In genomic region chr2:237978058-237978712, GRCh38 we compare ENCODE assay signal across 12 cellular contexts. TPM values are rescaled to one million over a fixed set of nuclear protein-coding genes. Genes with fewer than 3 reads are reported as not detected.
DNase-seq lines count a peak whose midpoint lies in the region; ATAC-seq and TF ChIP-seq lines count a peak whose summit lies in the region.
"Had no signal": no experiment of that assay in that cellular context is flagged by ENCODE, and none has a peak within 500 bp of the region (broad histone marks: within the 10 kb centered on the region; RNA-seq: fewer than 3 reads in every experiment).

No MANE protein-coding gene starts in this region.

- H3K27me3 ChIP-seq in GM23248 (replicated peaks; ENCODE audit: insufficient read depth): no peaks in the 10 kb centered on the region
- H3K27me3 ChIP-seq: SJCRH30, suprapubic skin had no signal

- peaks cover 55 to 61% (median 55%) of the 10 kb centered on the region in 3 donors for H3K4me1 Mint-ChIP-seq in T-cell

- no peak overlapping the region for H3K4me2 ChIP-seq in GM23248 (ENCODE audit: unreplicated experiment)

- H3K27ac Mint-ChIP-seq in T-cell: no peak overlapping the region

- in situ Hi-C loops in GM23248 (cut with MboI): no loop called here

- H3K9me2 ChIP-seq in GM23248 (ENCODE audit: insufficient read depth): no peaks in the 10 kb centered on the region

- TF ChIP-seq CTCF in AG10803 (conservative IDR thresholded peaks at IDR 0.05; ENCODE audit: low read length) (no peak), choroid plexus epithelial cell (conservative IDR thresholded peaks at IDR 0.05; ENCODE audit: low read depth, low read length) (no peak)

- H2AFZ ChIP-seq in GM23248: no peak overlapping the region

- peaks cover 98% of the 10 kb centered on the region for H3K79me2 ChIP-seq in GM23248 (ENCODE audit: insufficient read depth)

- POLR2A ChIA-PET in T-cell (lab: Charles Lee): interaction anchor here in 1 of 2 donors (0.6 kb wide), 1 partner anchor 77 kb away, joined by 3 read pairs; no protein-coding TSS in a partner anchor

- no peaks in the 10 kb centered on the region for H3K9me3 Mint-ChIP-seq in T-cell

- peak overlapping the region in 1 of 3 donors; percentile 23 for H3K4me3 Mint-ChIP-seq in T-cell

- 53 to 60% methylated on average over 8 of the region's 8 CpGs for WGBS in GM23248 (ENCODE audit: low coverage in 1 of 2, low lambda C conversion rate in 2 of 2, missing lambda C conversion rate in 2 of 2), 2 experiments

- no peaks in the 10 kb centered on the region for H3K9me3 ChIP-seq in GM23248 (ENCODE audit: low read depth)
- H3K9me3 ChIP-seq: SJCRH30, suprapubic skin had no signal

- no peak overlapping the region for H3K27ac ChIP-seq in GM23248
- H3K27ac ChIP-seq: SJCRH30, suprapubic skin had no signal

- H3K36me3 Mint-ChIP-seq in T-cell: peaks cover 42% of the 10 kb centered on the region

- H4K20me1 ChIP-seq in GM23248 (ENCODE audit: insufficient read depth): no peaks in the 10 kb centered on the region

- DNase-seq in AG10803 (ENCODE audit: low read depth): peak; percentile 49
- peak; percentile 46 for DNase-seq in GM23248
- peak; percentile 34 for DNase-seq in choroid plexus epithelial cell (ENCODE audit: low read depth)
- DNase-seq in medulla oblongata (ENCODE audit: extremely low spot score): peak; percentile 81
- no peak for DNase-seq in NCI-H226
- DNase-seq in 8988T: no peak
- DNase-seq in T-cell: no peak
- DNase-seq in DMS53 treated with DMSO at 0.1 percent for 48 hours (lab: John Stamatoyannopoulos, UW; ENCODE audit: unreplicated experiment): no peak
- DNase-seq: KG1, SJCRH30 had no signal

- H3K36me3 ChIP-seq in GM23248 (ENCODE audit: low read depth): peaks cover 5% of the 10 kb centered on the region; the same call in 1 of the 2 replicates

- no peak overlapping the region for H3K4me3 ChIP-seq in AG10803 (ENCODE audit: low read length)
- H3K4me3 ChIP-seq in GM23248: no peak overlapping the region
- no peak overlapping the region for H3K4me3 ChIP-seq in choroid plexus epithelial cell (ENCODE audit: low read depth, low read length)
- H3K4me3 ChIP-seq: GM12878, SJCRH30, suprapubic skin had no signal

- no peaks in the 10 kb centered on the region for H3K27me3 Mint-ChIP-seq in T-cell

- ATAC-seq in T-cell (replicated peaks in 1 of 4): no peak

- H3F3A ChIP-seq in GM23248 (ENCODE audit: insufficient read depth): no peaks in the 10 kb centered on the region

- H3K4me1 ChIP-seq in GM23248 (ENCODE audit: insufficient read depth): no peaks in the 10 kb centered on the region
- H3K4me1 ChIP-seq: SJCRH30 had no signal

- no peak overlapping the region for H3K9ac ChIP-seq in GM23248

- CTCF ChIA-PET in T-cell (lab: Charles Lee): no interaction called here

RNA-seq across cellular contexts. Expression of gene UBE2F, which starts 11.4 kb away (rescaled TPM):
- total RNA-seq in GM23248 (2014; rRNA removed; shearing (Covaris generic)): 61.5 and 88.7 TPM in 2 replicates
- 121 and 129 TPM in 2 replicates for polyA plus RNA-seq in GM23248 (2016; fragmentation: Nextera tagmentation; extraction: Ambion mirVana)
- total RNA-seq in T-cell: 10 to 100 TPM; 35.1 to 53.6 (median 37.3) TPM

Comparison
In these comparisons a context has a peak if more than half of its experiments do, and no peak if none do; other contexts are left out.
1. DNase-seq: peak in AG10803 (single experiment), GM23248 (single experiment), choroid plexus epithelial cell (single experiment) and medulla oblongata (single experiment); none in NCI-H226 (single experiment), 8988T (single experiment), T-cell (0 of 34) and DMS53 treated with DMSO at 0.1 percent for 48 hours (single experiment).